ENCODE assay signal across 21 cellular contexts in genomic region chr5:150306775-150307174, GRCh38. TPM values are rescaled to one million over a fixed set of nuclear protein-coding genes. Genes with fewer than 3 reads are reported as not detected.
DNase-seq lines count a peak whose midpoint lies in the region; ATAC-seq, FAIRE-seq and TF ChIP-seq lines count a peak whose summit lies in the region.
"Had no signal": no experiment of that assay in that cellular context is flagged by ENCODE, and none has a peak within 500 bp of the region (broad histone marks: within the 10 kb centered on the region; RNA-seq: fewer than 3 reads in every experiment).

No MANE protein-coding gene starts in this region.

- H3K27ac ChIP-seq in RWPE2 (ENCODE audit: poor library complexity, severe bottlenecking): no peak overlapping the region
- H3K27ac ChIP-seq in H1 (ENCODE audit: low read depth, low read length): no peak overlapping the region
- H3K27ac ChIP-seq in uterus: peak overlapping the region; percentile 30 to 85

- DNase-seq in RWPE2 (ENCODE audit: low spot score) (peak; percentile 41), H1 (ENCODE audit: low read depth in 1 of 2, low spot score in 2 of 2) (no peak), mesothelial cell of epicardium (ENCODE audit: low spot score in 2 of 2, unreplicated experiment in 2 of 2) (no peak), uterus (no peak), HuH-7.5 (ENCODE audit: low spot score) (no peak), NCI-H1048 (lab: John Stamatoyannopoulos, UW) (no peak)
- no peak for DNase-seq in activated CD4-positive, alpha-beta T cell treated with anti-CD3 and anti-CD28 coated beads, Interleukin-2, amount 50 U/mL, for 48 hours
- DNase-seq: ACHN; BE2C; CD4-positive, CD25-positive, alpha-beta regulatory T cell; CD8-positive, alpha-beta memory T cell; COR-L47; DMS 273 treated with DMSO at 0.1 percent for 48 hours; DMS53; DND-41; EL had no signal

- no peak overlapping the region for H4K8ac ChIP-seq in H1 (ENCODE audit: extremely low read depth, insufficient read depth, low read length)

- H3K27me3 Mint-ChIP-seq in mesothelial cell of epicardium (ENCODE audit: low read depth): peaks cover 1% of the 10 kb centered on the region

- no peak for TF ChIP-seq EP300 in H1 (IDR thresholded peaks at IDR 0.05; ENCODE audit: borderline replicate concordance in 1 of 2, low read depth in 2 of 2, low read length in 2 of 2)

- 94% methylated on average over 4 of the region's 4 CpGs; no CpG with 5 or more reads in 1 of the 2 experiments for WGBS in H1 (ENCODE audit: extremely low coverage in 1 of 2, insufficient coverage in 1 of 2, insufficient read length in 1 of 2, insufficient replicate concordance in 2 of 2, low coverage in 1 of 2, low lambda C conversion rate in 2 of 2, missing lambda C conversion rate in 1 of 2), 2 experiments

- no peak overlapping the region for H3K56ac ChIP-seq in H1 (replicated peaks; ENCODE audit: insufficient read length, low read depth, low read length)

- no peaks in the 10 kb centered on the region for H3K9me3 Mint-ChIP-seq in mesothelial cell of epicardium
- H3K9me3 Mint-ChIP-seq: CD8-positive, alpha-beta memory T cell had no signal

- H3K79me2 ChIP-seq in H1 (ENCODE audit: control insufficient read depth in 1 of 2, insufficient read depth in 2 of 2, low read length in 2 of 2): no peaks in the 10 kb centered on the region

- peaks cover 8% of the 10 kb centered on the region for H3K23me2 ChIP-seq in H1 (ENCODE audit: low read depth, low read length)

- 0 out of 2 replicates have a peak overlapping the region, but pooled peaks have one; percentile 21 for H2BK15ac ChIP-seq in H1 (ENCODE audit: low read length)

- H2BK20ac ChIP-seq in H1 (ENCODE audit: low read length): no peak overlapping the region

- no peak overlapping the region for H3K23ac ChIP-seq in H1 (ENCODE audit: insufficient read length)

- H3K9me3 ChIP-seq in RWPE2 (ENCODE audit: severe bottlenecking): no peaks in the 10 kb centered on the region
- no peaks in the 10 kb centered on the region for H3K9me3 ChIP-seq in H1 (ENCODE audit: insufficient read depth in 2 of 2, low read depth in 1 of 2, low read length in 1 of 2)
- H3K9me3 ChIP-seq in uterus: no peaks in the 10 kb centered on the region
- H3K9me3 ChIP-seq: BE2C, HAP-1 had no signal

- H2AFZ ChIP-seq in H1 (ENCODE audit: low read length): no peak overlapping the region

- H2AK5ac ChIP-seq in H1 (ENCODE audit: low read depth, low read length): no peak overlapping the region

- intact Hi-C loops in uterus (cut with DNase I; ENCODE audit: low total_unique reads): no loop called here

- no peak overlapping the region for H4K91ac ChIP-seq in H1 (replicated peaks; ENCODE audit: insufficient read length, low read length)

- TF ChIP-seq RAD21 in H1 (IDR thresholded peaks at IDR 0.05 in 1 of 2, conservative IDR thresholded peaks at IDR 0.05 in 1 of 2; ENCODE audit: low read depth in 2 of 2, low read length in 2 of 2): no peak

- CTCF ChIA-PET in H1 (lab: Charles Lee; ENCODE audit: partially characterized antibody): interaction anchor here (1.3 to 1.5 kb wide), 2 partner anchors 11 to 30 kb away, joined by 6 read pairs; no protein-coding TSS in a partner anchor

- no peak overlapping the region for H3K4me2 ChIP-seq in H1 (ENCODE audit: insufficient read depth in 1 of 2, low read depth in 2 of 2, low read length in 2 of 2)

- no peak overlapping the region for H2BK12ac ChIP-seq in H1 (ENCODE audit: low read depth, low read length)

- H3K4ac ChIP-seq in H1 (replicated peaks; ENCODE audit: insufficient read length, low read depth, low read length): no peak overlapping the region

- POLR2A ChIA-PET in H1 (lab: Charles Lee; ENCODE audit: partially characterized antibody): no interaction called here

- peaks cover 40% of the 10 kb centered on the region for H3K4me1 Mint-ChIP-seq in mesothelial cell of epicardium

- no peak overlapping the region for H3K4me3 Mint-ChIP-seq in mesothelial cell of epicardium
- H3K4me3 Mint-ChIP-seq: CD4-positive, CD25-positive, alpha-beta regulatory T cell; CD8-positive, alpha-beta memory T cell had no signal

- H3K9ac ChIP-seq in H1 (replicated peaks in 1 of 4; ENCODE audit: extremely low read depth in 1 of 4, low read depth in 3 of 4, low read length in 3 of 4): no peak overlapping the region

- H3K27ac Mint-ChIP-seq in mesothelial cell of epicardium: peak overlapping the region; percentile 35
- H3K27ac Mint-ChIP-seq: CD4-positive, CD25-positive, alpha-beta regulatory T cell; CD8-positive, alpha-beta memory T cell had no signal

- H3K27me3 ChIP-seq in RWPE2 (ENCODE audit: insufficient read depth, poor library complexity, severe bottlenecking) (no peaks in the 10 kb centered on the region), H1 (replicated peaks in 1 of 4; ENCODE audit: control insufficient read depth in 3 of 4, extremely low read depth in 1 of 4, insufficient read depth in 3 of 4, low read length in 3 of 4) (peaks cover 0 to 3% (median 1%) of the 10 kb centered on the region in 4 experiments; a peak in 2 of 7 replicates), uterus (no peaks in the 10 kb centered on the region)
- H3K27me3 ChIP-seq: BE2C had no signal

- no peak overlapping the region for H2BK120ac ChIP-seq in H1 (replicated peaks; ENCODE audit: low read depth, low read length)

- H3K79me1 ChIP-seq in H1 (ENCODE audit: low read depth, low read length): no peaks in the 10 kb centered on the region

- H3K4me3 ChIP-seq in RWPE2 (ENCODE audit: severe bottlenecking) (no peak overlapping the region), H1 (ENCODE audit: extremely low read depth in 1 of 4, insufficient read depth in 2 of 4, low read depth in 3 of 4, low read length in 4 of 4) (no peak overlapping the region), uterus (no peak overlapping the region)
- H3K4me3 ChIP-seq: GM12878, HAP-1 had no signal

- H3K36me3 Mint-ChIP-seq in mesothelial cell of epicardium: no peaks in the 10 kb centered on the region
- H3K36me3 Mint-ChIP-seq: CD4-positive, CD25-positive, alpha-beta regulatory T cell; CD8-positive, alpha-beta memory T cell had no signal

- TF ChIP-seq CTCF in RWPE2 (IDR thresholded peaks at IDR 0.05; ENCODE audit: poor library complexity, severe bottlenecking): no peak
- no peak for TF ChIP-seq CTCF in H1 (IDR thresholded peaks at IDR 0.05; ENCODE audit: control extremely low read depth in 1 of 3, insufficient read depth in 1 of 3, low read depth in 1 of 3, low read length in 3 of 3)
- TF ChIP-seq CTCF in mesothelial cell of epicardium (IDR thresholded peaks at IDR 0.05; ENCODE audit: unreplicated experiment): no peak
- TF ChIP-seq CTCF in uterus (IDR thresholded peaks at IDR 0.05): no peak

- no peak overlapping the region for H4K5ac ChIP-seq in H1 (ENCODE audit: insufficient read length, low read depth, low read length)

- TF ChIP-seq POLR2A in H1 (IDR thresholded peaks at IDR 0.05; ENCODE audit: control extremely low read depth in 1 of 2, low read depth in 2 of 2, low read length in 2 of 2) (no peak), uterus (IDR thresholded peaks at IDR 0.05) (no peak)

- no peak for FAIRE-seq in H1 (lab: Jason Lieb, UNC)
- FAIRE-seq: A204.1, GM12878, HTR-8/SVneo had no signal

- no peak overlapping the region for H3K14ac ChIP-seq in H1 (ENCODE audit: insufficient read length)

- H3K18ac ChIP-seq in H1 (ENCODE audit: extremely low read depth, low read length): no peak overlapping the region

- H3K4me1 ChIP-seq in RWPE2 (ENCODE audit: insufficient read depth, poor library complexity, severe bottlenecking): peaks cover 3% of the 10 kb centered on the region
- H3K4me1 ChIP-seq in H1 (replicated peaks in 1 of 4; ENCODE audit: control insufficient read depth in 3 of 4, insufficient read depth in 4 of 4, low read length in 3 of 4): peaks cover 8 to 20% (median 12%) of the 10 kb centered on the region in 4 experiments
- H3K4me1 ChIP-seq in uterus: peaks cover 4 to 13% of the 10 kb centered on the region in 2 donors

- H3K36me3 ChIP-seq in RWPE2 (ENCODE audit: low read depth) (no peaks in the 10 kb centered on the region), H1 (ENCODE audit: control insufficient read depth in 2 of 4, insufficient read depth in 4 of 4, low read length in 3 of 4) (no peaks in the 10 kb centered on the region), uterus (no peaks in the 10 kb centered on the region)
- H3K36me3 ChIP-seq: BE2C, HAP-1 had no signal

- no peak overlapping the region for H2BK5ac ChIP-seq in H1 (ENCODE audit: low read depth, low read length)

- ATAC-seq in RWPE2 (ENCODE audit: low read depth): no peak
- ATAC-seq: GM12878 had no signal

- no peaks in the 10 kb centered on the region for H4K20me1 ChIP-seq in H1 (replicated peaks in 1 of 2; ENCODE audit: control insufficient read depth in 1 of 2, insufficient read depth in 2 of 2, low read length in 2 of 2)

RNA-seq across cellular contexts. Expression of gene ARSI, which starts 4.1 kb away (rescaled TPM):
- 4.5 TPM in 2 replicates for total RNA-seq in H1 (2021; fragmentation: NEBNext Ultra II Directional; extraction: Animal tissue kit (Norgen Biotek cat#: 25700))
- 6.7 and 8.0 TPM in 2 replicates for polyA plus RNA-seq in H1 (2011; rRNA removed)
- polyA plus RNA-seq in H1 (2011; cell fraction: cytosol; rRNA removed): 6.0 TPM
- polyA plus RNA-seq in H1 (2011; cell fraction: nucleus; rRNA removed): 4.2 TPM
- polyA plus RNA-seq in H1 (2012, experiment 1 of 2): 2.0 to 4.1 TPM (median 3.4 TPM) in 4 replicates
- polyA plus RNA-seq in H1 (2012, experiment 2 of 2): 3.3 TPM
- 3.5 TPM for polyA plus RNA-seq in H1 (2013, experiment 1 of 2)
- 3.5 TPM for polyA plus RNA-seq in H1 (2013, experiment 2 of 2)
- 2.7 and 5.4 TPM in 2 replicates for polyA minus RNA-seq in H1 (2011; rRNA and poly(A)+ RNA removed)
- polyA minus RNA-seq in H1 (2011; cell fraction: cytosol; rRNA and poly(A)+ RNA removed): 3.7 TPM
- polyA minus RNA-seq in H1 (2011; cell fraction: nucleus; rRNA and poly(A)+ RNA removed): 5.7 TPM
- total RNA-seq in mesothelial cell of epicardium: 18.5 to 19.1 TPM (median 18.8 TPM) in 3 replicates
- total RNA-seq in uterus: 10 to 100 TPM in 1 of 4 donors, 1 to 10 TPM in 3; 4.3 to 15.1 (median 5.7) TPM
- total RNA-seq: CD4-positive, CD25-positive, alpha-beta regulatory T cell; CD8-positive, alpha-beta memory T cell; GM12878; H4 had no signal
- polyA plus RNA-seq: CD4-positive, CD25-positive, alpha-beta regulatory T cell; CD8-positive, alpha-beta memory T cell; GM12878 had no signal

RNA-seq across cellular contexts. Expression of gene CAMK2A, which starts 17.2 kb away (rescaled TPM):
- 0.23 and 0.28 TPM in 2 replicates for total RNA-seq in H1 (2021; fragmentation: NEBNext Ultra II Directional; extraction: Animal tissue kit (Norgen Biotek cat#: 25700))
- 0.16 and 0.20 TPM in 2 replicates for polyA plus RNA-seq in H1 (2011; rRNA removed)
- polyA plus RNA-seq in H1 (2011; cell fraction: cytosol; rRNA removed): 0.09 TPM
- 0.43 TPM for polyA plus RNA-seq in H1 (2011; cell fraction: nucleus; rRNA removed)
- polyA plus RNA-seq in H1 (2012, experiment 1 of 2): 0.03 to 0.39 TPM (median 0.32 TPM) in 3 of 4 replicates, not detected in the other
- polyA plus RNA-seq in H1 (2012, experiment 2 of 2): 0.17 TPM
- 0.12 TPM for polyA plus RNA-seq in H1 (2013, experiment 1 of 2)
- 0.11 TPM for polyA plus RNA-seq in H1 (2013, experiment 2 of 2)
- 0.06 and 0.10 TPM in 2 replicates for polyA minus RNA-seq in H1 (2011; rRNA and poly(A)+ RNA removed)
- polyA minus RNA-seq in H1 (2011; cell fraction: cytosol; rRNA and poly(A)+ RNA removed): not detected
- polyA minus RNA-seq in H1 (2011; cell fraction: nucleus; rRNA and poly(A)+ RNA removed): not detected
- total RNA-seq in mesothelial cell of epicardium: 3.9 to 4.1 TPM (median 4.0 TPM) in 3 replicates
- 10 to 100 TPM in 1 of 4 donors, 1 to 10 TPM in 2, under 1 TPM in 1; under 0.01 to 23.7 (median 4.3) TPM for total RNA-seq in uterus
- total RNA-seq: CD4-positive, CD25-positive, alpha-beta regulatory T cell; CD8-positive, alpha-beta memory T cell had no signal
- polyA plus RNA-seq: CD4-positive, CD25-positive, alpha-beta regulatory T cell; CD8-positive, alpha-beta memory T cell; GM12878 had no signal

RNA-seq across cellular contexts. Expression of gene TCOF1, which starts 50.7 kb away (rescaled TPM):
- total RNA-seq in H1 (2021; fragmentation: NEBNext Ultra II Directional; extraction: Animal tissue kit (Norgen Biotek cat#: 25700)): 158 and 170 TPM in 2 replicates
- 35.9 and 51.6 TPM in 2 replicates for polyA plus RNA-seq in H1 (2011; rRNA removed)
- 50.8 TPM for polyA plus RNA-seq in H1 (2011; cell fraction: cytosol; rRNA removed)
- polyA plus RNA-seq in H1 (2011; cell fraction: nucleus; rRNA removed): 129 TPM
- polyA plus RNA-seq in H1 (2012, experiment 1 of 2): 89.6 to 100 TPM (median 96.4 TPM) in 4 replicates
- polyA plus RNA-seq in H1 (2012, experiment 2 of 2): 50.2 TPM
- polyA plus RNA-seq in H1 (2013, experiment 1 of 2): 70.0 TPM
- polyA plus RNA-seq in H1 (2013, experiment 2 of 2): 67.4 TPM
- 34.0 and 43.1 TPM in 2 replicates for polyA minus RNA-seq in H1 (2011; rRNA and poly(A)+ RNA removed)
- polyA minus RNA-seq in H1 (2011; cell fraction: cytosol; rRNA and poly(A)+ RNA removed): 51.7 TPM
- 74.6 TPM for polyA minus RNA-seq in H1 (2011; cell fraction: nucleus; rRNA and poly(A)+ RNA removed)
- total RNA-seq in mesothelial cell of epicardium: 53.7 to 58.8 TPM (median 55.7 TPM) in 3 replicates
- total RNA-seq in uterus: 10 to 100 TPM in 3 of 4 donors, 1 to 10 TPM in 1; 9.4 to 40.0 (median 20.1) TPM

Comparison
In these comparisons a context has a peak if more than half of its experiments do, and no peak if none do; other contexts are left out.
1. H3K27ac ChIP-seq: peak in uterus (2 of 2); none in RWPE2 (single experiment) and H1 (single experiment).